In genomic region chrX:13748486-13748885, GRCh38 we compare ENCODE assay signal across 13 cellular contexts.
"Had no signal": no experiment of that assay in that cellular context is flagged by ENCODE, and none has a peak within 500 bp of the region (broad histone marks: within the 10 kb centered on the region; RNA-seq: fewer than 3 reads in every experiment).

No MANE protein-coding gene starts in this region.

- H3K27me3 ChIP-seq: sigmoid colon, transverse colon had no signal

- ATAC-seq: stimulated activated naive B cell treated with anti-CD40 and anti-IgM and Interleukin-4, amounts not matched to agents 10 μg/mL and 1 μg/mL and 100 μg/mL, for 72 hours had no signal

- H3K4me2 ChIP-seq: smooth muscle cell had no signal

- H3K27ac ChIP-seq: sigmoid colon, transverse colon had no signal

- H3K36me3 ChIP-seq: transverse colon had no signal

- FAIRE-seq: frontal cortex, urothelium cell line had no signal

- H3K4me3 ChIP-seq: sigmoid colon, smooth muscle cell, transverse colon had no signal

- H3K9me3 ChIP-seq: sigmoid colon, transverse colon had no signal

- DNase-seq: activated CD4-positive, alpha-beta T cell treated with anti-CD3 and anti-CD28 coated beads for 1 hour; activated effector memory CD4-positive, alpha-beta T cell treated with Interleukin-2 at 50 U/mL for 16 hours; aorta; central memory CD4-positive, alpha-beta T cell; effector CD8-positive, alpha-beta T cell; left cardiac atrium; retina; sigmoid colon; stimulated activated naive B cell treated with anti-CD40 and anti-IgM and Interleukin-4, amounts not matched to agents 10 μg/mL and 1 μg/mL and 100 μg/mL, for 72 hours had no signal

- H3K4me1 ChIP-seq: sigmoid colon, transverse colon had no signal
